ENCODE assay signal across 1 cellular context in the genomic region with DNA sequence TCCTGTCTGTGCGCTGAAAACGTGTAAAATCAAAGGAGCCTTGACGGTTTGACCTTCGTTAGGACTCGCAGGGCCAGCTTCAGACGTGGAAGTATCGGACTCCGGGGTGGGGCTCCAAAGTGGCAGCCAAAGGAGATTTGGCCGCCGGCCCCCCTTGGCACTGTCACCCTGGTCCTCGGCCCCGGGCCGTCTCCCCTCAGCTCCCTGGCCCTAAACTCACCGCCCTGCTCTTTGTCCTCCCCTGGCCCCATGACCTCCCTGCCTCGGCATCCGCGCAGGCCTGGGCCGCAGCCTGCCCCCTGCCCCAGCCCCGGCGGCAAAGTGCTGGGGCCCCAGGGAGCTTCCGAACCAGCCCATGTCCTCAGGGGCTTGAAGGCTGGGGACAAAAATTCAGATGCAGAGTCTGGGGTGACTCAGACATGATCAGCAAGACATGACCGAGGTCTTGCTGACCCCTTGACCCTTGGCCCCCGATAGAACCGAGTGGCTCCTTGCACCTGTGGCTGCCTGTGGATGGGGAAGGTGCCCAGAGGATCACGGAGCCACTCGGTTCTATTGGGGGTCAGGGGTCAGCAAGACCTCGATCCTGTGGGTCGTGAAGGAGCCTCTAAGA.
TF ChIP-seq lines count a peak whose summit lies in the region.

No MANE protein-coding gene starts in this region.

TF ChIP-seq in H1, 55 proteins besides CTCF, POLR2A, EP300 and RAD21:
- TF ChIP-seq SP4 (IDR thresholded peaks at IDR 0.05; ENCODE audit: low read length) (no peak), CEBPB (IDR thresholded peaks at IDR 0.05; ENCODE audit: low read depth, low read length) (no peak), EZH2 (IDR thresholded peaks at IDR 0.05; ENCODE audit: low read depth, low read length, severe bottlenecking) (no peak), GTF2F1 (IDR thresholded peaks at IDR 0.05; ENCODE audit: borderline replicate concordance, low read depth, low read length) (no peak), USF2 (IDR thresholded peaks at IDR 0.05; ENCODE audit: low read length) (no peak), BCL11A (IDR thresholded peaks at IDR 0.05; ENCODE audit: low read depth in 2 of 2, low read length in 2 of 2) (no peak), ASH2L (IDR thresholded peaks at IDR 0.05; ENCODE audit: low read length) (no peak), CHD2 (IDR thresholded peaks at IDR 0.05; ENCODE audit: low read length) (no peak), BACH1 (IDR thresholded peaks at IDR 0.05; ENCODE audit: low read length) (no peak), SIX5 (IDR thresholded peaks at IDR 0.05; ENCODE audit: low read depth, low read length) (no peak), ATF3 (IDR thresholded peaks at IDR 0.05; ENCODE audit: insufficient read depth, low read depth, low read length) (no peak), TBP (IDR thresholded peaks at IDR 0.05; ENCODE audit: low read depth, low read length) (no peak), NANOG (IDR thresholded peaks at IDR 0.05; ENCODE audit: insufficient read depth, low read depth, low read length, poor library complexity, severe bottlenecking) (no peak), PHF8 (conservative IDR thresholded peaks at IDR 0.05; ENCODE audit: low read depth, low read length) (no peak), KDM4A (IDR thresholded peaks at IDR 0.05; ENCODE audit: low read depth, low read length, severe bottlenecking) (no peak), EGR1 (IDR thresholded peaks at IDR 0.05; ENCODE audit: borderline replicate concordance, low read depth, low read length) (no peak), TCF12 (IDR thresholded peaks at IDR 0.05; ENCODE audit: low read depth, low read length) (no peak), TEAD4 (IDR thresholded peaks at IDR 0.05; ENCODE audit: low read depth, low read length) (no peak), TAF7 (optimal IDR thresholded peaks at IDR 0.05; ENCODE audit: borderline replicate concordance, low read depth, low read length) (no peak)
- TF ChIP-seq, protein P1, sequence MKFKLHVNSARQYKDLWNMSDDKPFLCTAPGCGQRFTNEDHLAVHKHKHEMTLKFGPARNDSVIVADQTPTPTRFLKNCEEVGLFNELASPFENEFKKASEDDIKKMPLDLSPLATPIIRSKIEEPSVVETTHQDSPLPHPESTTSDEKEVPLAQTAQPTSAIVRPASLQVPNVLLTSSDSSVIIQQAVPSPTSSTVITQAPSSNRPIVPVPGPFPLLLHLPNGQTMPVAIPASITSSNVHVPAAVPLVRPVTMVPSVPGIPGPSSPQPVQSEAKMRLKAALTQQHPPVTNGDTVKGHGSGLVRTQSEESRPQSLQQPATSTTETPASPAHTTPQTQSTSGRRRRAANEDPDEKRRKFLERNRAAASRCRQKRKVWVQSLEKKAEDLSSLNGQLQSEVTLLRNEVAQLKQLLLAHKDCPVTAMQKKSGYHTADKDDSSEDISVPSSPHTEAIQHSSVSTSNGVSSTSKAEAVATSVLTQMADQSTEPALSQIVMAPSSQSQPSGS (IDR thresholded peaks at IDR 0.05; ENCODE audit: low read length), result no peak
